Comparison of ENCODE assay signal across 9 cellular contexts in genomic region chr7:44574286-44574872, GRCh38. TPM values are rescaled to one million over a fixed set of nuclear protein-coding genes. Genes with fewer than 3 reads are reported as not detected.
DNase-seq lines count a peak whose midpoint lies in the region; ATAC-seq and TF ChIP-seq lines count a peak whose summit lies in the region.
"Had no signal": no experiment of that assay in that cellular context is flagged by ENCODE, and none has a peak within 500 bp of the region (broad histone marks: within the 10 kb centered on the region; RNA-seq: fewer than 3 reads in every experiment).

No MANE protein-coding gene starts in this region.

- H3K4me3 ChIP-seq in OCI-LY1 (ENCODE audit: low read depth, low read length, poor library complexity, severe bottlenecking) (peak overlapping the region; percentile 87), parathyroid adenoma (ENCODE audit: low read depth, low read length) (peak overlapping the region; percentile 82)

- H3K27ac ChIP-seq in OCI-LY1 (ENCODE audit: low read depth, low read length, poor library complexity, severe bottlenecking) (peak overlapping the region; percentile 26), parathyroid adenoma (peak overlapping the region; percentile 86)

- H3K79me2 ChIP-seq in OCI-LY1 (ENCODE audit: insufficient read depth, low read length) (peaks cover 14% of the 10 kb centered on the region), parathyroid adenoma (peaks cover 37% of the 10 kb centered on the region)

- no peaks in the 10 kb centered on the region for H3F3A ChIP-seq in OCI-LY1 (ENCODE audit: insufficient read depth, low read length)

- DNase-seq in endothelial cell (ENCODE audit: low spot score) (no peak), SHP77 treated with DMSO at 0.1 percent for 48 hours (lab: John Stamatoyannopoulos, UW) (no peak), RKO (ENCODE audit: low spot score) (no peak), AG20443 (ENCODE audit: low spot score) (no peak)

- ATAC-seq in GM18907 (IDR thresholded peaks at IDR 0.05; ENCODE audit: unreplicated experiment) (peak; percentile 11), GM19023 (IDR thresholded peaks at IDR 0.05; ENCODE audit: unreplicated experiment) (no peak)

- H2AFZ ChIP-seq in OCI-LY1 (ENCODE audit: low read length) (no peak overlapping the region), parathyroid adenoma (peak overlapping the region; percentile 82)

- H3K4me1 Mint-ChIP-seq in endothelial cell (ENCODE audit: unreplicated experiment): peaks cover 20% of the 10 kb centered on the region

- H3K27me3 ChIP-seq in OCI-LY1 (ENCODE audit: insufficient read depth, low read length): no peaks in the 10 kb centered on the region
- no peaks in the 10 kb centered on the region for H3K27me3 ChIP-seq in parathyroid adenoma (ENCODE audit: control insufficient read depth, insufficient read depth, low read length)

- peak overlapping the region; percentile 55 for H3K27ac Mint-ChIP-seq in endothelial cell (ENCODE audit: unreplicated experiment)

- H3K27me3 Mint-ChIP-seq in endothelial cell (ENCODE audit: unreplicated experiment): peaks cover 2% of the 10 kb centered on the region

- H3K4me2 ChIP-seq in OCI-LY1 (ENCODE audit: low read length) (peak overlapping the region; percentile 85), parathyroid adenoma (ENCODE audit: low read length) (peak overlapping the region; percentile 90)

- no peaks in the 10 kb centered on the region for H4K20me1 ChIP-seq in OCI-LY1 (ENCODE audit: insufficient read depth, low read length)

- peaks cover 23% of the 10 kb centered on the region for H3K4me1 ChIP-seq in OCI-LY1 (ENCODE audit: insufficient read depth, low read length, severe bottlenecking)
- H3K4me1 ChIP-seq in parathyroid adenoma: peaks cover 18% of the 10 kb centered on the region

- no peaks in the 10 kb centered on the region for H3K9me3 Mint-ChIP-seq in endothelial cell (ENCODE audit: unreplicated experiment)

- H3K36me3 Mint-ChIP-seq in endothelial cell (ENCODE audit: low read depth, unreplicated experiment): peaks cover 35% of the 10 kb centered on the region

- TF ChIP-seq CTCF in OCI-LY1 (IDR thresholded peaks at IDR 0.05; ENCODE audit: low read length): no peak
- no peak for TF ChIP-seq CTCF in endothelial cell (IDR thresholded peaks at IDR 0.05; ENCODE audit: unreplicated experiment)
- no peak for TF ChIP-seq CTCF in parathyroid adenoma (IDR thresholded peaks at IDR 0.05)

- H3K9me3 ChIP-seq in OCI-LY1 (ENCODE audit: low read length) (no peaks in the 10 kb centered on the region), parathyroid adenoma (ENCODE audit: control insufficient read depth, low read length) (no peaks in the 10 kb centered on the region)

- H3K36me3 ChIP-seq in OCI-LY1 (ENCODE audit: insufficient read depth, low read length): peaks cover 65% of the 10 kb centered on the region
- no peaks in the 10 kb centered on the region for H3K36me3 ChIP-seq in parathyroid adenoma (ENCODE audit: control insufficient read depth, insufficient read depth, low read length)

- peak overlapping the region; percentile 95 for H3K9ac ChIP-seq in OCI-LY1 (ENCODE audit: low read length)
- peak overlapping the region; percentile 39 for H3K9ac ChIP-seq in parathyroid adenoma

- no peaks in the 10 kb centered on the region for H3K9me2 ChIP-seq in OCI-LY1 (ENCODE audit: low read depth, low read length)

- H3K4me3 Mint-ChIP-seq in endothelial cell (ENCODE audit: unreplicated experiment): peak overlapping the region; percentile 98

RNA-seq across cellular contexts. Expression of gene DDX56, which starts 0.7 kb away (rescaled TPM):
- 71.6 TPM for total RNA-seq in endothelial cell (ENCODE audit: unreplicated experiment)

RNA-seq across cellular contexts. Expression of gene TMED4, which starts 7.7 kb away (rescaled TPM):
- 79.4 TPM for total RNA-seq in endothelial cell (ENCODE audit: unreplicated experiment)

RNA-seq across cellular contexts. Expression of gene OGDH, which starts 32.0 kb away (rescaled TPM):
- total RNA-seq in endothelial cell (ENCODE audit: unreplicated experiment): 67.1 TPM

RNA-seq across cellular contexts. Expression of gene NPC1L1, which starts 33.2 kb away (rescaled TPM):
- not detected for total RNA-seq in endothelial cell (ENCODE audit: unreplicated experiment)
- total RNA-seq: T-helper 2 cell treated with Interferon-gamma antibody and Interleukin-4, amounts not matched to agents 100 ng/mL and 5 ng/mL, for 36 hours had no signal
